In genomic region chrX:116010939-116011338, GRCh38 we compare ENCODE assay signal across 30 cellular contexts.
"Had no signal": no experiment of that assay in that cellular context is flagged by ENCODE, and none has a peak within 500 bp of the region (broad histone marks: within the 10 kb centered on the region; RNA-seq: fewer than 3 reads in every experiment).

No MANE protein-coding gene starts in this region.

- FAIRE-seq: astrocyte, keratinocyte, pancreas had no signal

- H3K36me3 Mint-ChIP-seq: activated naive CD8-positive, alpha-beta T cell treated with anti-CD3 and anti-CD28 coated beads, Interleukin-2, amount 10 ng/mL, durations not matched to agents 7 days and 5 days; stimulated activated memory B cell treated with anti-CD40 and anti-IgM and Interleukin-4, amounts not matched to agents 10 μg/mL and 1 μg/mL and 100 μg/mL, for 72 hours had no signal

- DNase-seq: activated CD4-positive, alpha-beta T cell treated with anti-CD3 and anti-CD28 coated beads for 4 hours; activated CD4-positive, alpha-beta T cell treated with anti-CD3 and anti-CD28 coated beads, Interleukin-2, amount 50 U/mL, for 48 hours; activated CD8-positive, alpha-beta memory T cell treated with anti-CD3 and anti-CD28 coated beads, Interleukin-2, amount 50 U/mL, for 4 hours; activated effector memory CD4-positive, alpha-beta T cell treated with anti-CD3 and anti-CD28 coated beads, Interleukin-2, amount 50 U/mL, for 16 hours; activated naive CD4-positive, alpha-beta T cell treated with anti-CD3 and anti-CD28 coated beads for 36 hours; activated naive CD8-positive, alpha-beta T cell treated with anti-CD3 and anti-CD28 coated beads, Interleukin-2, amount 10 ng/mL, durations not matched to agents 7 days and 5 days; activated T-cell treated with anti-CD3 and anti-CD28 coated beads, Interleukin-2, amount 50 U/mL, for 1 hour; amniotic stem cell; brain microvascular endothelial cell; cortex of kidney; effector memory CD8-positive, alpha-beta T cell; erythroblast; hippocampal formation; left cardiac atrium; mammary epithelial cell; nephron progenitor cell; nucleus accumbens; pancreas; psoas muscle; stimulated activated CD4-positive, alpha-beta T cell treated with anti-CD3 and anti-CD28 coated beads, Interleukin-1b, Interleukin-23, amount 100 ng/mL, for 48 hours; stimulated activated CD4-positive, alpha-beta T cell treated with anti-CD3 and anti-CD28 coated beads, Interleukin-4, amount 100 ng/mL, for 4 hours; stimulated activated CD8-positive, alpha-beta memory T cell treated with anti-CD3 and anti-CD28 coated beads, Interleukin-4, amount 100 ng/mL, for 48 hours; stomach; thyroid gland had no signal

- H3K27ac Mint-ChIP-seq: activated naive CD4-positive, alpha-beta T cell treated with anti-CD3 and anti-CD28 coated beads for 36 hours; activated naive CD8-positive, alpha-beta T cell treated with anti-CD3 and anti-CD28 coated beads, Interleukin-2, amount 10 ng/mL, durations not matched to agents 7 days and 5 days; activated T-helper 1 cell treated with anti-CD3 and anti-CD28 coated beads, Interleukin-12 subunit alpha, Interleukin-12 subunit beta, Interleukin-2, Interleukin-4 antibody, amounts not matched to agents 30 ng/mL and 10 ng/mL and 1 ng/mL, durations not matched to agents 14 hours and 24 hours and 36 hours; effector memory CD8-positive, alpha-beta T cell; nephron progenitor cell; stimulated activated memory B cell treated with anti-CD40 and anti-IgM and Interleukin-4, amounts not matched to agents 10 μg/mL and 1 μg/mL and 100 μg/mL, for 72 hours; T-helper 2 cell treated with Interferon-gamma antibody and Interleukin-4, amounts not matched to agents 5 μg/mL and 100 μg/mL, for 36 hours had no signal

- H3K4me1 Mint-ChIP-seq: activated naive CD8-positive, alpha-beta T cell treated with anti-CD3 and anti-CD28 coated beads, Interleukin-2, amount 10 ng/mL, durations not matched to agents 7 days and 5 days; stimulated activated memory B cell treated with anti-CD40 and anti-IgM and Interleukin-4, amounts not matched to agents 10 μg/mL and 1 μg/mL and 100 μg/mL, for 72 hours had no signal

- H3K27me3 Mint-ChIP-seq: effector memory CD8-positive, alpha-beta T cell; stimulated activated memory B cell treated with anti-CD40 and anti-IgM and Interleukin-4, amounts not matched to agents 10 μg/mL and 1 μg/mL and 100 μg/mL, for 72 hours had no signal

- ATAC-seq: effector memory CD8-positive, alpha-beta T cell; gastroesophageal sphincter; left cardiac atrium; psoas muscle; stimulated activated memory B cell treated with anti-CD40 and anti-IgM and Interleukin-4, amounts not matched to agents 10 μg/mL and 1 μg/mL and 100 μg/mL, for 72 hours had no signal

- H3K4me3 Mint-ChIP-seq: activated naive CD4-positive, alpha-beta T cell treated with anti-CD3 and anti-CD28 coated beads for 36 hours; activated naive CD8-positive, alpha-beta T cell treated with anti-CD3 and anti-CD28 coated beads, Interleukin-2, amount 10 ng/mL, durations not matched to agents 7 days and 5 days; activated T-helper 1 cell treated with anti-CD3 and anti-CD28 coated beads, Interleukin-12 subunit alpha, Interleukin-12 subunit beta, Interleukin-2, Interleukin-4 antibody, amounts not matched to agents 30 ng/mL and 10 ng/mL and 1 ng/mL, durations not matched to agents 14 hours and 24 hours and 36 hours; effector memory CD8-positive, alpha-beta T cell; nephron progenitor cell; stimulated activated memory B cell treated with anti-CD40 and anti-IgM and Interleukin-4, amounts not matched to agents 10 μg/mL and 1 μg/mL and 100 μg/mL, for 72 hours; T-helper 2 cell treated with Interferon-gamma antibody and Interleukin-4, amounts not matched to agents 5 μg/mL and 100 μg/mL, for 36 hours had no signal
